ENCODE assay signal across 8 cellular contexts in the genomic region with DNA sequence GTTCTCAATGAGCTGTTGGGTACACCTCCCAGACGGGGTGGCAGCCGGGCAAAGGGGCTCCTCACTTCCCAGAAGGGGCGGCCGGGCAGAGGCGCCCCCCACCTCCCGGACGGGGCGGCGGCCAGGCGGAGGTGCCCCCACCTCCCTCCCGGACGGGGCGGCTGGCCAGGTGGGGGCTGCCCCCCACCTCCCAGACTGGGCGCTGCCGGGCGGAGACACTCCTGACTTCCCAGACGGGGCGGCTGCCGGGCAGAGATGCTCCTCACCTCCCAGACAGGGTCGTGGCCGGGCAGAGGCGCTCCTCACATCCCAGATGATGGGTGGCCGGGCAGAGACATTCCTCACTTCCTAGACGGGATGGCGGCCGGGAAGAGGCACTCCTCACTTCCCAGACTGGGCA. TPM values are rescaled to one million over a fixed set of nuclear protein-coding genes. Genes with fewer than 3 reads are reported as not detected.
"Had no signal": no experiment of that assay in that cellular context is flagged by ENCODE, and none has a peak within 500 bp of the region (broad histone marks: within the 10 kb centered on the region; RNA-seq: fewer than 3 reads in every experiment).

No MANE protein-coding gene starts in this region.

RNA-seq across cellular contexts. Expression of a gene that starts 29.6 kb away (rescaled TPM):
- total RNA-seq: OCI-LY7, PC-9, Right ventricle myocardium inferior, Right ventricle myocardium superior, RPMI7951, SJCRH30, SJSA1, SK-MEL-5 had no signal
